Comparison of ENCODE assay signal across 2 cellular contexts in genomic region chr3:175398676-175399075, GRCh38.
TF ChIP-seq lines count a peak whose summit lies in the region.

No MANE protein-coding gene starts in this region.

TF ChIP-seq in Ishikawa, 13 proteins besides CTCF, POLR2A, EP300 and RAD21 (continued from another document):
- TF ChIP-seq FOXM1 (IDR thresholded peaks at IDR 0.05; ENCODE audit: borderline replicate concordance, low read depth) = no peak

TF ChIP-seq in H1, 55 proteins besides CTCF, POLR2A, EP300 and RAD21 (continued from another document):
- no peak for TF ChIP-seq TEAD4 (IDR thresholded peaks at IDR 0.05; ENCODE audit: low read depth, low read length)
